8 cellular contexts compared by ENCODE assay signal in the genomic region with DNA sequence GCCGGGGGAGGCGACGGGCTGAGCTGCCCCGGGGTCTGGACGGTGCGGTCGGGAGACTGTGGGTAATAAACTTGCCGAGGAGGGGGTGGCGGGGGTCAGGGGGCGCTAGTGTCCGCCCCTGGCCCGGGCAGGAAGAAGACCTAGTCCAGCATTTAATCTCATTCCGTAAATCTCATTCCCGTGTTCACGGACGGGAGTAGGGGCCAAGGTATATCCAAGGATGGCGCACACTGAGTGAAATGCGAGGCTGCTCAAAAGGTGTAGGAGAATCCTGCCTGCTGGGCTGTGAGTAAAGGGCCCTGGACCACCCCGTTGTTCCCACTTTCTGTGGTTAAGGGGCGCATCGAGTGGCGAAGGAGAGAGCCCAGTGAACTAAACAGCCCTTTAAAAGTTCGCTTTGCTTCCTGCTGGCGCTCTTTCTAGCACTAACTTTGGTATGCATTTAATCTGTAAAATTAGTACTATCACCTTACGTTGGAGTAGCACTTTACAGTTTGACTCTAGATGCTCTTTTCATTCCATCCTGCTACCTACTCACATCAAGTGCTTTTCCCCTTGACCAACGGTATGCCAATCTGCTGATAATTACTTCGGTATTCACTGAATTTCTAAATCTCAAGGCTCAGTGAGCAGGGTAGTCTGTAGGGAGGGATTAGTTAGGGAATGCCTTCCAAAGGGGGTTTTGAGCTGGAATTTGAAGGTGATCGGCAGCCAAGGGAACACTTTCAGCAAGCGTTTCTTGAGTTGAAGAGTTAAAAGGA. TPM values are rescaled to one million over a fixed set of nuclear protein-coding genes. Genes with fewer than 3 reads are reported as not detected.
A peak's percentile ranks its signal among the peaks of the same experiment; 100 is the strongest.
DNase-seq lines count a peak whose midpoint lies in the region; ATAC-seq and TF ChIP-seq lines count a peak whose summit lies in the region.

No MANE protein-coding gene starts in this region.

- no peaks in the 10 kb centered on the region for H3K9me3 Mint-ChIP-seq in activated T-helper 1 cell treated with anti-CD3 and anti-CD28 coated beads, Interleukin-12 subunit alpha, Interleukin-12 subunit beta, Interleukin-2, Interleukin-4 antibody, amounts not matched to agents 30 ng/mL and 10 ng/mL and 1 ng/mL, durations not matched to agents 14 hours and 24 hours and 36 hours

- no peak for ATAC-seq in GM19463 (IDR thresholded peaks at IDR 0.05; ENCODE audit: unreplicated experiment)
- no peak for ATAC-seq in GM18511 (IDR thresholded peaks at IDR 0.05; ENCODE audit: unreplicated experiment)

- DNase-seq in activated T-helper 1 cell treated with anti-CD3 and anti-CD28 coated beads, Interleukin-12 subunit alpha, Interleukin-12 subunit beta, Interleukin-2, Interleukin-4 antibody, amounts not matched to agents 30 ng/mL and 10 ng/mL and 1 ng/mL, durations not matched to agents 14 hours and 24 hours and 36 hours (ENCODE audit: low spot score), result no peak
- DNase-seq in kidney epithelial cell (ENCODE audit: low read depth) (no peak), NCI-H1694 (lab: John Stamatoyannopoulos, UW) (no peak)

- intact Hi-C loops in activated T-helper 1 cell treated with anti-CD3 and anti-CD28 coated beads, Interleukin-12 subunit alpha, Interleukin-12 subunit beta, Interleukin-2, Interleukin-4 antibody, amounts not matched to agents 30 ng/mL and 10 ng/mL and 1 ng/mL, durations not matched to agents 14 hours and 24 hours and 36 hours (cut with micrococcal nuclease), result loop anchor here (1.0 to 10.0 kb wide), 6 partner anchors 63 to 673 kb away; a partner anchor contains a TSS

- no peaks in the 10 kb centered on the region for H3K27me3 Mint-ChIP-seq in activated T-helper 1 cell treated with anti-CD3 and anti-CD28 coated beads, Interleukin-12 subunit alpha, Interleukin-12 subunit beta, Interleukin-2, Interleukin-4 antibody, amounts not matched to agents 30 ng/mL and 10 ng/mL and 1 ng/mL, durations not matched to agents 14 hours and 24 hours and 36 hours (ENCODE audit: insufficient read depth)

- H3K27me3 ChIP-seq in BLaER1 treated with 17β-estradiol and CSF1 and Interleukin-3, amounts not matched to agents 10 nM and 100 nM, result no peaks in the 10 kb centered on the region
- H3K27me3 ChIP-seq in HUES64 (ENCODE audit: insufficient read depth, low read length), result no peaks in the 10 kb centered on the region
- no peaks in the 10 kb centered on the region for H3K27me3 ChIP-seq in kidney epithelial cell (ENCODE audit: control insufficient read depth, insufficient read depth, low read length)
- H3K27me3 ChIP-seq in subcutaneous abdominal adipose tissue (ENCODE audit: control insufficient read depth in 5 of 5, insufficient read depth in 4 of 5, low read length in 5 of 5), result peaks cover 0 to 6% (median 0%) of the 10 kb centered on the region in 5 donors

- H3K9me3 ChIP-seq in BLaER1 treated with 17β-estradiol and CSF1 and Interleukin-3, amounts not matched to agents 10 nM and 100 nM (replicated peaks in 1 of 11), result no peaks in the 10 kb centered on the region
- H3K9me3 ChIP-seq in HUES64 (ENCODE audit: insufficient read depth, low read depth, low read length), result no peaks in the 10 kb centered on the region
- no peaks in the 10 kb centered on the region for H3K9me3 ChIP-seq in subcutaneous abdominal adipose tissue (ENCODE audit: control insufficient read depth in 5 of 5, low read length in 5 of 5)

- 3% methylated on average over 26 of the region's 29 CpGs for WGBS in HUES64

- H3K36me3 ChIP-seq in BLaER1 treated with 17β-estradiol and CSF1 and Interleukin-3, amounts not matched to agents 10 nM and 100 nM, result peaks cover 0 to 16% (median 7%) of the 10 kb centered on the region in 11 experiments; a peak in 8 of 22 replicates
- H3K36me3 ChIP-seq in HUES64 (ENCODE audit: insufficient read depth, low read length), result peaks cover 12% of the 10 kb centered on the region
- H3K36me3 ChIP-seq in kidney epithelial cell (ENCODE audit: control insufficient read depth, insufficient read depth, low read length), result no peaks in the 10 kb centered on the region
- no peaks in the 10 kb centered on the region for H3K36me3 ChIP-seq in subcutaneous abdominal adipose tissue (ENCODE audit: control insufficient read depth in 5 of 5, insufficient read depth in 5 of 5, low read length in 5 of 5)

- peak overlapping the region; percentile 79 to 96 (median 89) for H3K4me3 ChIP-seq in BLaER1 treated with 17β-estradiol and CSF1 and Interleukin-3, amounts not matched to agents 10 nM and 100 nM
- H3K4me3 ChIP-seq in HUES64 (ENCODE audit: low read length) (peak overlapping the region; percentile 94), kidney epithelial cell (ENCODE audit: low read depth, low read length) (peak overlapping the region; percentile 78), subcutaneous abdominal adipose tissue (ENCODE audit: low read depth in 1 of 5, low read length in 5 of 5) (peak overlapping the region; percentile 43 to 85 (median 72))

- H3K9ac ChIP-seq in BLaER1 treated with 17β-estradiol and CSF1 and Interleukin-3, amounts not matched to agents 10 nM and 100 nM, result peak overlapping the region; percentile 79 to 91 (median 85)
- H3K9ac ChIP-seq in HUES64 (ENCODE audit: low read depth, low read length) (peak overlapping the region; percentile 85), subcutaneous abdominal adipose tissue (ENCODE audit: low read length in 5 of 5) (peak overlapping the region in 2 of 5 donors; percentile 45 to 58)

- peak overlapping the region; percentile 89 to 98 (median 95) for H3K4me2 ChIP-seq in BLaER1 treated with 17β-estradiol and CSF1 and Interleukin-3, amounts not matched to agents 10 nM and 100 nM

- peaks cover under 1% of the 10 kb centered on the region for H3K36me3 Mint-ChIP-seq in activated T-helper 1 cell treated with anti-CD3 and anti-CD28 coated beads, Interleukin-12 subunit alpha, Interleukin-12 subunit beta, Interleukin-2, Interleukin-4 antibody, amounts not matched to agents 30 ng/mL and 10 ng/mL and 1 ng/mL, durations not matched to agents 14 hours and 24 hours and 36 hours (ENCODE audit: low read depth)

- H3K27ac ChIP-seq in BLaER1 treated with 17β-estradiol and CSF1 and Interleukin-3, amounts not matched to agents 10 nM and 100 nM, result peak overlapping the region; percentile 29 to 86 (median 74); a peak in 21 of 22 replicates
- H3K27ac ChIP-seq in HUES64 (ENCODE audit: low read depth, low read length), result peak overlapping the region; percentile 87
- H3K27ac ChIP-seq in subcutaneous abdominal adipose tissue (ENCODE audit: low read depth, low read length), result no peak overlapping the region

- H3K4me1 Mint-ChIP-seq in activated T-helper 1 cell treated with anti-CD3 and anti-CD28 coated beads, Interleukin-12 subunit alpha, Interleukin-12 subunit beta, Interleukin-2, Interleukin-4 antibody, amounts not matched to agents 30 ng/mL and 10 ng/mL and 1 ng/mL, durations not matched to agents 14 hours and 24 hours and 36 hours (ENCODE audit: low read depth), result peaks cover 31% of the 10 kb centered on the region

- peaks cover 0 to 33% (median 0%) of the 10 kb centered on the region in 11 experiments; a peak in 3 of 22 replicates for H4K20me1 ChIP-seq in BLaER1 treated with 17β-estradiol and CSF1 and Interleukin-3, amounts not matched to agents 10 nM and 100 nM

- TF ChIP-seq CTCF in kidney epithelial cell (IDR thresholded peaks at IDR 0.05; ENCODE audit: insufficient read depth, low read length, poor library complexity, severe bottlenecking), result no peak

- H3K4me1 ChIP-seq in BLaER1 treated with 17β-estradiol and CSF1 and Interleukin-3, amounts not matched to agents 10 nM and 100 nM, result peaks cover 10 to 40% (median 28%) of the 10 kb centered on the region in 10 experiments; a peak in 19 of 20 replicates
- H3K4me1 ChIP-seq in HUES64 (ENCODE audit: insufficient read depth, low read length) (peaks cover 27% of the 10 kb centered on the region), subcutaneous abdominal adipose tissue (ENCODE audit: control insufficient read depth in 5 of 5, insufficient read depth in 5 of 5, low read length in 5 of 5) (peaks cover 0 to 29% (median 25%) of the 10 kb centered on the region in 5 donors)

- peak overlapping the region; percentile 68 for H3K27ac Mint-ChIP-seq in activated T-helper 1 cell treated with anti-CD3 and anti-CD28 coated beads, Interleukin-12 subunit alpha, Interleukin-12 subunit beta, Interleukin-2, Interleukin-4 antibody, amounts not matched to agents 30 ng/mL and 10 ng/mL and 1 ng/mL, durations not matched to agents 14 hours and 24 hours and 36 hours

- H3K4me3 Mint-ChIP-seq in activated T-helper 1 cell treated with anti-CD3 and anti-CD28 coated beads, Interleukin-12 subunit alpha, Interleukin-12 subunit beta, Interleukin-2, Interleukin-4 antibody, amounts not matched to agents 30 ng/mL and 10 ng/mL and 1 ng/mL, durations not matched to agents 14 hours and 24 hours and 36 hours, result peak overlapping the region; percentile 86

RNA-seq across cellular contexts. Expression of a gene that starts 0.7 kb away (rescaled TPM):
- polyA plus RNA-seq in HUES64 (2013, experiment 1 of 2), result 6.1 TPM
- 6.4 TPM for polyA plus RNA-seq in HUES64 (2013, experiment 2 of 2)
- 6.3 and 7.1 TPM in 2 replicates for total RNA-seq in activated T-helper 1 cell treated with anti-CD3 and anti-CD28 coated beads, Interleukin-12 subunit alpha, Interleukin-12 subunit beta, Interleukin-2, Interleukin-4 antibody, amounts not matched to agents 30 ng/mL and 10 ng/mL and 1 ng/mL, durations not matched to agents 14 hours and 24 hours and 36 hours
- 23.7 and 24.0 TPM in 2 replicates for total RNA-seq in kidney epithelial cell

RNA-seq across cellular contexts. Expression of a gene that starts 40.8 kb away (rescaled TPM):
- 0.85 TPM for polyA plus RNA-seq in HUES64 (2013, experiment 1 of 2)
- 0.89 TPM for polyA plus RNA-seq in HUES64 (2013, experiment 2 of 2)
- not detected in 2 replicates for total RNA-seq in activated T-helper 1 cell treated with anti-CD3 and anti-CD28 coated beads, Interleukin-12 subunit alpha, Interleukin-12 subunit beta, Interleukin-2, Interleukin-4 antibody, amounts not matched to agents 30 ng/mL and 10 ng/mL and 1 ng/mL, durations not matched to agents 14 hours and 24 hours and 36 hours
- 0.08 and 0.41 TPM in 2 replicates for total RNA-seq in kidney epithelial cell
